ENCODE assay signal across 22 cellular contexts in the genomic region with DNA sequence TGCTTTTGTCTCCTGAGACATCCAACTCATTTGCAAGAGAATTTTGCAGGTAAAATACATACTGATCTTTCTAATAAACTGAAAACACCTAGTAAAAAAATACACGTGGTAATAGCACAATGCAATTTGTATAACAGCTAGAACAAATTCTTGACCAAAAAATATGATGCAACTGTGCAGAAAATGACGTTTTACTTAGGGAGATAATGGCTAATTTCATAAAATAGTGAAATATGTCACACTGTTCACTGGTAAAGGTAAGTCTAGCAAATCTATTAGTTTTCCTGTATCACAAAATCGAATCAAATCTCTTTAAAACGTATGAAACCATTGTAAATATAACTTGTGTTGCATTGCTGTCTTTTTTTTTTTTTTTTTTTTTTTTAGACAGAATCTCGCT.
"Had no signal": no experiment of that assay in that cellular context is flagged by ENCODE, and none has a peak within 500 bp of the region (broad histone marks: within the 10 kb centered on the region; RNA-seq: fewer than 3 reads in every experiment).

No MANE protein-coding gene starts in this region.

- DNase-seq: Kasumi-1, KG1, MM.1S, NCI-H1092 treated with DMSO at 0.1 percent for 48 hours, NCI-H1436, NCI-H187, NCI-H2029, NCI-H2081 treated with DMSO at 0.1 percent for 48 hours, NCI-H2171, NCI-H226, NCI-H446, NCI-H510A, NCI-H524 treated with DMSO at 0.1 percent for 48 hours, NCI-H69, NCI-H774, Right ventricle myocardium superior, RPMI8226, SIG-M5, T-helper 2 cell had no signal

- H3K36me3 ChIP-seq: SJSA1 had no signal

- H3K27ac ChIP-seq: HL-60, SJSA1, SK-N-MC had no signal

- H3K9me3 ChIP-seq: SJSA1 had no signal

- H3K4me3 ChIP-seq: SJSA1, SK-N-MC had no signal

- H3K4me1 ChIP-seq: SJSA1 had no signal
